In the genomic region with DNA sequence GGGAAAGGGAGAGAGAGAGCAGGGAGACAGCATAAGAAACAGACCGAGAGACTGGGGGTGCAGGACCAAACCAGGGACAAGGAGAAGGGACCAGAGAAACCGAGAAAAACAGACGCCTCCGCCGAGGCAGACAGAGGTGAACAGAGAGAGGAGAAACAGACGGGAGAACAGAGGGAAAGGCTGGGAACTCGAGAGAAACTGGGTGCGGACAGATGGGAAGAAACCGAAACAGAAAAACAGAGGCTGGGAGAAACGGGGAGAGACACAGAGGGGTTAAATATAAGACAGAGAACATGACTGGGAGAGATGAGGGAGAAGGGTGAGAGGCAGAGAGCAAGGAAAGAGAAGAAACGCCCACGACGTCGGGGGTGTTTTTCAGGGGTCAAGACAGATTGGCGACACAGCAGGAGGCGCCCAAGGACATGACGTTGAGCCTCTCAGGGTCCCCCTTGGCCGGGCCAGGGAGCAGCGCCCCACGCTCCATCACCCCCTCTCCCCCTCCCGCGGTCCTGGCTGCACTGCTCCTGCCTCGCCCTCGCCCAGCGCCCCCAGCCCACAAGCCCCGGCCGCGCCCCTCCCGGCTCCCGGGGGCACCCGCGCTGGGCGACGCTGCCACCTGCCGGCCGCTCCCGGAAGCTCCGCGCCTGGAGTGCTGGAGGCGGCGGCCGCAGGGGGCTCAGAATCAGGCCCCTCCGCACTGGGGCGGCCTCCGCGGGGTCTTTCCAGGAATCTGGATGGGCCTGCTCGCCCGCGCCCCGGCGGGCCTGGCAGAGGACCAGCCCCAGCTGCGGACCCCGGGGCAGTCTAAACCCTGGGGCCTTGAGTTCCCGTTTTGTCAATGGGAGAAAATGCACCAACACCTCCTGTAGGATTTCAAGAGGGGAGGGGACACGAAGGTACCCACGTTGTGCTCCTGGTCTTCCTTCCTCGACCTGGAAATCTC, we compare ENCODE assay signal across 8 cellular contexts. TPM values are rescaled to one million over a fixed set of nuclear protein-coding genes. Genes with fewer than 3 reads are reported as not detected.
DNase-seq lines count a peak whose midpoint lies in the region; ATAC-seq and TF ChIP-seq lines count a peak whose summit lies in the region.

No MANE protein-coding gene starts in this region.

- H3K4me1 ChIP-seq in left ventricle myocardium inferior (peaks cover 17% of the 10 kb centered on the region), rectal smooth muscle tissue (ENCODE audit: control insufficient read depth, insufficient read depth, low read length) (peaks cover 15% of the 10 kb centered on the region)

- intact Hi-C loops in left ventricle myocardium inferior (cut with micrococcal nuclease) = loop anchor here (5.0 kb wide), 1 partner anchor 71 kb away; a partner anchor contains a TSS

- H3K4me3 Mint-ChIP-seq in activated naive CD8-positive, alpha-beta T cell treated with anti-CD3 and anti-CD28 coated beads for 36 hours = peak overlapping the region; percentile 46

- no peaks in the 10 kb centered on the region for H3K36me3 Mint-ChIP-seq in activated naive CD8-positive, alpha-beta T cell treated with anti-CD3 and anti-CD28 coated beads for 36 hours

- H3K4me1 Mint-ChIP-seq in activated naive CD8-positive, alpha-beta T cell treated with anti-CD3 and anti-CD28 coated beads for 36 hours = peaks cover 4% of the 10 kb centered on the region

- H3K27ac ChIP-seq in SK-N-MC (no peak overlapping the region), left ventricle myocardium inferior (replicated peaks) (peak overlapping the region; percentile 58), rectal smooth muscle tissue (ENCODE audit: low read depth, low read length) (peak overlapping the region; percentile 87)

- H3K9me3 ChIP-seq in SK-N-MC (ENCODE audit: low read depth, low read length) (no peaks in the 10 kb centered on the region), left ventricle myocardium inferior (replicated peaks) (no peaks in the 10 kb centered on the region)

- ATAC-seq in GM18502 (IDR thresholded peaks at IDR 0.05; ENCODE audit: poor library complexity, unreplicated experiment) = no peak

- H3K27me3 Mint-ChIP-seq in activated naive CD8-positive, alpha-beta T cell treated with anti-CD3 and anti-CD28 coated beads for 36 hours = peaks cover 47% of the 10 kb centered on the region

- DNase-seq in AG04449 (ENCODE audit: low read depth, low spot score) (no peak), H4 (ENCODE audit: low spot score) (peak; percentile 43), SK-N-MC (ENCODE audit: low read depth, low spot score) (no peak), left ventricle myocardium inferior (peak; percentile 58), COLO829 (ENCODE audit: low spot score) (no peak)
- DNase-seq in activated naive CD8-positive, alpha-beta T cell treated with anti-CD3 and anti-CD28 coated beads for 36 hours = peak; percentile 64

- peak overlapping the region; percentile 67 for H3K4me3 ChIP-seq in AG04449 (ENCODE audit: low read depth, low read length)
- H3K4me3 ChIP-seq in SK-N-MC = peak overlapping the region; percentile 73
- H3K4me3 ChIP-seq in left ventricle myocardium inferior = peak overlapping the region; percentile 70
- H3K4me3 ChIP-seq in rectal smooth muscle tissue (ENCODE audit: low read length) = peak overlapping the region; percentile 67

- TF ChIP-seq CTCF in AG04449 (IDR thresholded peaks at IDR 0.05; ENCODE audit: insufficient read depth, low read length, missing control alignments) (peak; percentile 61), left ventricle myocardium inferior (IDR thresholded peaks at IDR 0.05; ENCODE audit: borderline replicate concordance) (peak; percentile 94)

- POLR2A ChIA-PET in AG04449 (lab: Yijun Ruan, JAX) = interaction anchor here (1.0 to 30.0 kb wide), 2 partner anchors 16 to 82 kb away, joined by 4 to 2316 read pairs; a partner anchor contains a TSS

- H3K27ac Mint-ChIP-seq in activated naive CD8-positive, alpha-beta T cell treated with anti-CD3 and anti-CD28 coated beads for 36 hours = no peak overlapping the region

- no peaks in the 10 kb centered on the region for H3K9me3 Mint-ChIP-seq in activated naive CD8-positive, alpha-beta T cell treated with anti-CD3 and anti-CD28 coated beads for 36 hours

- H3K9ac ChIP-seq in SK-N-MC (ENCODE audit: insufficient read length) (peak overlapping the region; percentile 20), rectal smooth muscle tissue (ENCODE audit: low read length) (no peak overlapping the region)

- H3K27me3 ChIP-seq in left ventricle myocardium inferior (ENCODE audit: low read depth) (peaks cover 54% of the 10 kb centered on the region), rectal smooth muscle tissue (ENCODE audit: control insufficient read depth, insufficient read depth, low read length) (no peaks in the 10 kb centered on the region)

- H3K36me3 ChIP-seq in SK-N-MC (ENCODE audit: insufficient read depth, low read length) (no peaks in the 10 kb centered on the region), left ventricle myocardium inferior (no peaks in the 10 kb centered on the region), rectal smooth muscle tissue (ENCODE audit: control insufficient read depth, insufficient read depth, low read length) (no peaks in the 10 kb centered on the region)

- CTCF ChIA-PET in AG04449 (lab: Yijun Ruan, JAX) = interaction anchor here (0.7 to 19.7 kb wide), 17 partner anchors 7 to 212 kb away, joined by 3 to 489 read pairs (median 6); a partner anchor contains a TSS

RNA-seq across cellular contexts. Expression of a gene that starts 1.3 kb away (rescaled TPM):
- total RNA-seq in H4 (2014; rRNA removed; shearing (Covaris generic)) = 5.6 and 7.4 TPM in 2 replicates
- total RNA-seq in activated naive CD8-positive, alpha-beta T cell treated with anti-CD3 and anti-CD28 coated beads for 36 hours = not detected
- not detected for total RNA-seq in left ventricle myocardium inferior

Comparison
In these comparisons a context has a peak if more than half of its experiments do, and no peak if none do; other contexts are left out.
1. DNase-seq: peak in H4 (single experiment), activated naive CD8-positive, alpha-beta T cell treated with anti-CD3 and anti-CD28 coated beads for 36 hours (single experiment) and left ventricle myocardium inferior (single experiment); none in AG04449 (single experiment), SK-N-MC (single experiment) and COLO829 (single experiment).
2. Peak in every context shown above with its lines, with median percentiles within 50 percentile points of each other: H3K4me3 ChIP-seq.